Comparison of ENCODE assay signal across 24 cellular contexts in the genomic region with DNA sequence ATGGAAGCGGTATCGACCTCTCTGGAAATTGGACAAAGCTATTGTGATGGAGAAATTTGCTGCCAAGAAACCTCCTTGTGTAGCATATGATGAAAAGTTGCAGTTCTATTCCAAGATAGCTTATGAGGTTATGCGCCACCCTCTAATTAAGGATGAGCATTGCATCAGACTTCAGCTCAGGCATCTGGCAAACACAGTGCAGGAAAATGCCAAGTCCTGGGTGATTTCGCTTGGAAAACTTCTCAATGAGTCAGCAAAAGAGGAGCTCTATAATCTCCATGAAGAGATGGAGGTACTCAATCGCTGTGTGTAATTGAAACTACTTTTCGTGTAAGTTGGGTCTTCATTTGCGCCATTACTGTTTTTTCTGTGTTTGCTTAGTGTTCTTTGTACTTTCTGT. TPM values are rescaled to one million over a fixed set of nuclear protein-coding genes. Genes with fewer than 3 reads are reported as not detected.
A peak's percentile ranks its signal among the peaks of the same experiment; 100 is the strongest.
DNase-seq lines count a peak whose midpoint lies in the region; ATAC-seq and TF ChIP-seq lines count a peak whose summit lies in the region.
"Had no signal": no experiment of that assay in that cellular context is flagged by ENCODE, and none has a peak within 500 bp of the region (broad histone marks: within the 10 kb centered on the region; RNA-seq: fewer than 3 reads in every experiment).

No MANE protein-coding gene starts in this region.

- TF ChIP-seq CTCF in AG04449 (IDR thresholded peaks at IDR 0.05; ENCODE audit: insufficient read depth, low read length, missing control alignments) (no peak), GM23338 (conservative IDR thresholded peaks at IDR 0.05; ENCODE audit: low read depth in 2 of 2) (no peak), foreskin fibroblast (IDR thresholded peaks at IDR 0.05; ENCODE audit: low read depth, low read length) (no peak)

- H3K4me3 Mint-ChIP-seq in GM23338 = no peak overlapping the region
- H3K4me3 Mint-ChIP-seq: activated CD4-positive, alpha-beta memory T cell treated with anti-CD3 and anti-CD28 coated beads, Interleukin-2, amount 10 ng/mL, durations not matched to agents 7 days and 5 days; activated naive CD8-positive, alpha-beta T cell; activated T-cell treated with anti-CD3 and anti-CD28 coated beads, Interleukin-2, amount 50 U/mL, for 4 hours; mesothelial cell of epicardium; neural progenitor cell; T-cell had no signal

- H3K4me1 Mint-ChIP-seq in GM23338 = no peaks in the 10 kb centered on the region
- H3K4me1 Mint-ChIP-seq: mesothelial cell of epicardium, T-cell had no signal

- DNase-seq in AG04449 (ENCODE audit: low read depth, low spot score) = peak; percentile 28
- DNase-seq in GM23338 (ENCODE audit: low spot score) = no peak
- DNase-seq in adipocyte (ENCODE audit: low read depth) = peak; percentile 86
- peak; percentile 36 to 63 for DNase-seq in foreskin fibroblast
- DNase-seq in stimulated activated CD8-positive, alpha-beta memory T cell treated with anti-CD3 and anti-CD28 coated beads, Interleukin-4, amount 100 ng/mL, for 48 hours = no peak
- DNase-seq in activated CD4-positive, alpha-beta T cell treated with anti-CD3 and anti-CD28 coated beads for 1 hour = no peak
- DNase-seq in NCI-H345 treated with DMSO at 0.1 percent for 48 hours (lab: John Stamatoyannopoulos, UW; ENCODE audit: unreplicated experiment) = no peak
- no peak for DNase-seq in COLO668 (lab: John Stamatoyannopoulos, UW; ENCODE audit: unreplicated experiment)
- DNase-seq: activated CD4-positive, alpha-beta memory T cell treated with anti-CD3 and anti-CD28 coated beads, Interleukin-2, amount 10 ng/mL, durations not matched to agents 7 days and 5 days; activated T-cell treated with anti-CD3 and anti-CD28 coated beads, Interleukin-2, amount 50 U/mL, for 4 hours; BE2C; esophagus squamous epithelium; left cardiac atrium; NCI-H1694; NCI-H345; right cardiac atrium; stimulated activated CD4-positive, alpha-beta T cell treated with anti-CD3 and anti-CD28 coated beads, Interleukin-1b, Interleukin-23, amount 100 ng/mL, for 48 hours; T-cell; WERI-Rb-1 had no signal

- H3K4me1 ChIP-seq in GM23338 (ENCODE audit: insufficient read depth) (no peaks in the 10 kb centered on the region), adipocyte (ENCODE audit: control insufficient read depth, insufficient read depth, low read length) (no peaks in the 10 kb centered on the region)
- H3K4me1 ChIP-seq: BE2C, esophagus squamous epithelium, neural progenitor cell had no signal

- H3K4me3 ChIP-seq in AG04449 (ENCODE audit: low read depth, low read length) (no peak overlapping the region), GM23338 (no peak overlapping the region), adipocyte (ENCODE audit: low read length) (no peak overlapping the region), foreskin fibroblast (ENCODE audit: low read depth in 1 of 2, low read length in 2 of 2) (no peak overlapping the region)
- H3K4me3 ChIP-seq: cardiac muscle cell, esophagus squamous epithelium, neural progenitor cell had no signal

- peaks cover 13% of the 10 kb centered on the region for H3K9me3 ChIP-seq in adipocyte (ENCODE audit: control insufficient read depth, low read length)
- H3K9me3 ChIP-seq: BE2C had no signal

- H3K36me3 Mint-ChIP-seq in GM23338 (ENCODE audit: low read depth) = no peaks in the 10 kb centered on the region; the same call in 2 of the 3 replicates
- H3K36me3 Mint-ChIP-seq: mesothelial cell of epicardium, neural progenitor cell had no signal

- CTCF ChIA-PET in AG04449 (lab: Yijun Ruan, JAX) = interaction anchor here (1.2 to 2.2 kb wide), 3 partner anchors 11 to 13 kb away, joined by 4 to 8 read pairs (median 6); no protein-coding TSS in a partner anchor

- H3K9me3 Mint-ChIP-seq in GM23338 = peaks cover 17% of the 10 kb centered on the region

- H3K36me3 ChIP-seq in GM23338 (ENCODE audit: insufficient read depth) (no peaks in the 10 kb centered on the region), adipocyte (ENCODE audit: control insufficient read depth, insufficient read depth, low read length, severe bottlenecking) (no peaks in the 10 kb centered on the region)
- H3K36me3 ChIP-seq: BE2C, cardiac muscle cell, esophagus squamous epithelium, neural progenitor cell, WERI-Rb-1 had no signal

- POLR2A ChIA-PET in AG04449 (lab: Yijun Ruan, JAX) = no interaction called here

- H3K9ac ChIP-seq in adipocyte (ENCODE audit: low read length) = no peak overlapping the region
- H3K9ac ChIP-seq: neural progenitor cell had no signal

- peak overlapping the region; percentile 72 for H2AFZ ChIP-seq in GM23338
- H2AFZ ChIP-seq: neural progenitor cell had no signal

- no peaks in the 10 kb centered on the region for H3K79me2 ChIP-seq in GM23338 (replicated peaks; ENCODE audit: insufficient read depth)

- no peak overlapping the region for H3K27ac Mint-ChIP-seq in GM23338
- H3K27ac Mint-ChIP-seq: activated CD4-positive, alpha-beta memory T cell treated with anti-CD3 and anti-CD28 coated beads, Interleukin-2, amount 10 ng/mL, durations not matched to agents 7 days and 5 days; activated naive CD8-positive, alpha-beta T cell; mesothelial cell of epicardium; neural progenitor cell; T-cell had no signal

- no peak overlapping the region for H3K4me2 ChIP-seq in GM23338
- H3K4me2 ChIP-seq: neural progenitor cell had no signal

- ATAC-seq in GM23338 = no peak
- ATAC-seq: activated T-cell treated with anti-CD3 and anti-CD28 coated beads, Interleukin-2, amount 50 U/mL, for 4 hours; right cardiac atrium; Right ventricle myocardium inferior; T-cell had no signal

- H3K9me2 ChIP-seq in GM23338 (ENCODE audit: insufficient read depth) = 0 out of 2 replicates have a peak, but pooled peaks cover 5% of the 10 kb centered on the region

- H3K27me3 Mint-ChIP-seq in GM23338 (ENCODE audit: insufficient read depth, low read depth, poor library complexity) = peaks cover 10% of the 10 kb centered on the region

- no peak overlapping the region for H3K27ac ChIP-seq in GM23338 (ENCODE audit: low read depth)
- H3K27ac ChIP-seq: cardiac muscle cell, esophagus squamous epithelium, neural progenitor cell, WERI-Rb-1 had no signal

- H3F3A ChIP-seq in GM23338 (replicated peaks; ENCODE audit: low read depth) = no peaks in the 10 kb centered on the region

- H4K20me1 ChIP-seq in GM23338 (replicated peaks; ENCODE audit: insufficient read depth) = no peaks in the 10 kb centered on the region

- H3K27me3 ChIP-seq in GM23338 (ENCODE audit: insufficient read depth) (no peaks in the 10 kb centered on the region), adipocyte (replicated peaks; ENCODE audit: control insufficient read depth, insufficient read depth, low read length) (peaks cover 14% of the 10 kb centered on the region)
- H3K27me3 ChIP-seq: BE2C, cardiac muscle cell, neural progenitor cell had no signal

TF ChIP-seq in GM23338, 12 proteins besides CTCF, POLR2A, EP300 and RAD21 (continues in another document):
- TF ChIP-seq CREB1 (CRISPR knock-in tag; IDR thresholded peaks at IDR 0.05; ENCODE audit: low read depth) (no peak), ZNF114 (CRISPR knock-in tag; IDR thresholded peaks at IDR 0.05) (no peak), ZNF331 (CRISPR knock-in tag; IDR thresholded peaks at IDR 0.05; ENCODE audit: low read depth) (no peak), NANOG (IDR thresholded peaks at IDR 0.05; ENCODE audit: borderline replicate concordance) (no peak)
- TF ChIP-seq, protein P1, sequence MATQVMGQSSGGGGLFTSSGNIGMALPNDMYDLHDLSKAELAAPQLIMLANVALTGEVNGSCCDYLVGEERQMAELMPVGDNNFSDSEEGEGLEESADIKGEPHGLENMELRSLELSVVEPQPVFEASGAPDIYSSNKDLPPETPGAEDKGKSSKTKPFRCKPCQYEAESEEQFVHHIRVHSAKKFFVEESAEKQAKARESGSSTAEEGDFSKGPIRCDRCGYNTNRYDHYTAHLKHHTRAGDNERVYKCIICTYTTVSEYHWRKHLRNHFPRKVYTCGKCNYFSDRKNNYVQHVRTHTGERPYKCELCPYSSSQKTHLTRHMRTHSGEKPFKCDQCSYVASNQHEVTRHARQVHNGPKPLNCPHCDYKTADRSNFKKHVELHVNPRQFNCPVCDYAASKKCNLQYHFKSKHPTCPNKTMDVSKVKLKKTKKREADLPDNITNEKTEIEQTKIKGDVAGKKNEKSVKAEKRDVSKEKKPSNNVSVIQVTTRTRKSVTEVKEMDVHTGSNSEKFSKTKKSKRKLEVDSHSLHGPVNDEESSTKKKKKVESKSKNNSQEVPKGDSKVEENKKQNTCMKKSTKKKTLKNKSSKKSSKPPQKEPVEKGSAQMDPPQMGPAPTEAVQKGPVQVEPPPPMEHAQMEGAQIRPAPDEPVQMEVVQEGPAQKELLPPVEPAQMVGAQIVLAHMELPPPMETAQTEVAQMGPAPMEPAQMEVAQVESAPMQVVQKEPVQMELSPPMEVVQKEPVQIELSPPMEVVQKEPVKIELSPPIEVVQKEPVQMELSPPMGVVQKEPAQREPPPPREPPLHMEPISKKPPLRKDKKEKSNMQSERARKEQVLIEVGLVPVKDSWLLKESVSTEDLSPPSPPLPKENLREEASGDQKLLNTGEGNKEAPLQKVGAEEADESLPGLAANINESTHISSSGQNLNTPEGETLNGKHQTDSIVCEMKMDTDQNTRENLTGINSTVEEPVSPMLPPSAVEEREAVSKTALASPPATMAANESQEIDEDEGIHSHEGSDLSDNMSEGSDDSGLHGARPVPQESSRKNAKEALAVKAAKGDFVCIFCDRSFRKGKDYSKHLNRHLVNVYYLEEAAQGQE (IDR thresholded peaks at IDR 0.05; ENCODE audit: unreplicated experiment) = no peak

RNA-seq across cellular contexts. Expression of gene DNAH10, which starts 51.2 kb away (rescaled TPM):
- total RNA-seq in GM23338 (2014; rRNA removed; shearing (Covaris generic)) = 0.03 and 0.12 TPM in 2 replicates
- polyA plus RNA-seq in GM23338 (2016; fragmentation: Nextera tagmentation; extraction: Ambion mirVana) = 0.03 and 0.19 TPM in 2 replicates
- total RNA-seq: esophagus squamous epithelium had no signal

Comparison
In these comparisons a context has a peak if more than half of its experiments do, and no peak if none do; other contexts are left out.
1. DNase-seq: peak in AG04449 (single experiment), adipocyte (single experiment) and foreskin fibroblast (2 of 2); none in GM23338 (single experiment), stimulated activated CD8-positive, alpha-beta memory T cell treated with anti-CD3 and anti-CD28 coated beads, Interleukin-4, amount 100 ng/mL, for 48 hours (single experiment), activated CD4-positive, alpha-beta T cell treated with anti-CD3 and anti-CD28 coated beads for 1 hour (single experiment), NCI-H345 treated with DMSO at 0.1 percent for 48 hours (single experiment) and COLO668 (single experiment).